ENCODE assay signal across 8 cellular contexts in genomic region chr11:129280027-129280811, GRCh38.
DNase-seq lines count a peak whose midpoint lies in the region; ATAC-seq, FAIRE-seq and TF ChIP-seq lines count a peak whose summit lies in the region.

No MANE protein-coding gene starts in this region.

- DNase-seq in SIG-M5 treated with dmso at 0.1 percent for 504 hours (lab: John Stamatoyannopoulos, UW; ENCODE audit: unreplicated experiment) (peak; percentile 19), SIG-M5 (lab: John Stamatoyannopoulos, UW) (no peak), T-cell (peak in 6 of 34 experiments; percentile 1 to 17 (median 8)), neural progenitor cell (ENCODE audit: low spot score) (no peak), SK-N-DZ (ENCODE audit: low spot score) (no peak), cerebellar cortex (ENCODE audit: low spot score) (no peak), urothelium cell line (ENCODE audit: low spot score) (no peak)

- H4K20me1 ChIP-seq in neural progenitor cell (ENCODE audit: low read depth) = peaks cover 33% of the 10 kb centered on the region

- no peaks in the 10 kb centered on the region for H3K36me3 Mint-ChIP-seq in T-cell
- no peaks in the 10 kb centered on the region for H3K36me3 Mint-ChIP-seq in neural progenitor cell

- H2AFZ ChIP-seq in neural progenitor cell (replicated peaks) = peak overlapping the region; percentile 94

- 53 to 58% methylated on average over 16 of the region's 16 CpGs for WGBS in ectodermal cell, 2 experiments

- CTCF ChIA-PET in T-cell (lab: Charles Lee) = no interaction called here

- FAIRE-seq in urothelium cell line (lab: Jason Lieb, UNC) = no peak

- H3K27ac Mint-ChIP-seq in T-cell (peak overlapping the region; percentile 63 to 74), neural progenitor cell (peak overlapping the region; percentile 34)

- H3K4me1 Mint-ChIP-seq in T-cell = peaks cover 28 to 42% (median 37%) of the 10 kb centered on the region in 3 donors
- peaks cover 66% of the 10 kb centered on the region for H3K4me1 Mint-ChIP-seq in neural progenitor cell

- no peak for TF ChIP-seq CTCF in neural progenitor cell (IDR thresholded peaks at IDR 0.05)

- H3K27ac ChIP-seq in ectodermal cell (ENCODE audit: insufficient read depth, low read depth, low read length, poor library complexity, severe bottlenecking) (no peak overlapping the region), neural progenitor cell (no peak overlapping the region)

- no peaks in the 10 kb centered on the region for H3K9me3 ChIP-seq in ectodermal cell (ENCODE audit: control insufficient read depth, low read length)
- H3K9me3 ChIP-seq in neural progenitor cell (ENCODE audit: low read depth) = no peaks in the 10 kb centered on the region

- H3F3A ChIP-seq in neural progenitor cell (ENCODE audit: low read depth) = peaks cover 4% of the 10 kb centered on the region

- H3K9me3 Mint-ChIP-seq in T-cell = no peaks in the 10 kb centered on the region
- no peaks in the 10 kb centered on the region for H3K9me3 Mint-ChIP-seq in neural progenitor cell

- peak overlapping the region; percentile 77 to 88 (median 79) for H3K4me3 Mint-ChIP-seq in T-cell
- peak overlapping the region; percentile 83 for H3K4me3 Mint-ChIP-seq in neural progenitor cell

- H3K4me3 ChIP-seq in ectodermal cell (ENCODE audit: insufficient read depth, low read depth, low read length) (peak overlapping the region; percentile 56), neural progenitor cell (peak overlapping the region; percentile 59)

- H3K27me3 Mint-ChIP-seq in T-cell (peaks cover 0 to 34% of the 10 kb centered on the region in 2 donors), neural progenitor cell (ENCODE audit: insufficient read depth, low read depth) (peaks cover 2% of the 10 kb centered on the region)

- H3K27me3 ChIP-seq in ectodermal cell (ENCODE audit: control insufficient read depth, insufficient read depth, low read length, poor library complexity, severe bottlenecking) (peaks cover 21% of the 10 kb centered on the region), neural progenitor cell (peaks cover 27% of the 10 kb centered on the region)

- no peaks in the 10 kb centered on the region for H3K36me3 ChIP-seq in ectodermal cell (ENCODE audit: control insufficient read depth, insufficient read depth, low read length)
- no peaks in the 10 kb centered on the region for H3K36me3 ChIP-seq in neural progenitor cell

- no peak overlapping the region for H3K9ac ChIP-seq in neural progenitor cell

- H3K4me1 ChIP-seq in ectodermal cell (ENCODE audit: control insufficient read depth, insufficient read depth, low read length) (peaks cover 24% of the 10 kb centered on the region), neural progenitor cell (peaks cover 13% of the 10 kb centered on the region)

- peak in 1 of 4 experiments; percentile 15 for ATAC-seq in T-cell (replicated peaks in 1 of 4)

- POLR2A ChIA-PET in T-cell (lab: Charles Lee) = no interaction called here

- H3K4me2 ChIP-seq in neural progenitor cell = peak overlapping the region; percentile 93

- H3K79me2 ChIP-seq in neural progenitor cell (ENCODE audit: low read depth) = peaks cover 34% of the 10 kb centered on the region
